In genomic region chr4:131347816-131348215, GRCh38 we compare ENCODE assay signal across 1 cellular context.
TF ChIP-seq lines count a peak whose summit lies in the region.

No MANE protein-coding gene starts in this region.

TF ChIP-seq in GM23338, 12 proteins besides CTCF, POLR2A, EP300 and RAD21 (continued from another document):
- no peak for TF ChIP-seq ZNF331 (CRISPR knock-in tag; IDR thresholded peaks at IDR 0.05; ENCODE audit: low read depth)
